1 cellular context compared by ENCODE assay signal in the genomic region with DNA sequence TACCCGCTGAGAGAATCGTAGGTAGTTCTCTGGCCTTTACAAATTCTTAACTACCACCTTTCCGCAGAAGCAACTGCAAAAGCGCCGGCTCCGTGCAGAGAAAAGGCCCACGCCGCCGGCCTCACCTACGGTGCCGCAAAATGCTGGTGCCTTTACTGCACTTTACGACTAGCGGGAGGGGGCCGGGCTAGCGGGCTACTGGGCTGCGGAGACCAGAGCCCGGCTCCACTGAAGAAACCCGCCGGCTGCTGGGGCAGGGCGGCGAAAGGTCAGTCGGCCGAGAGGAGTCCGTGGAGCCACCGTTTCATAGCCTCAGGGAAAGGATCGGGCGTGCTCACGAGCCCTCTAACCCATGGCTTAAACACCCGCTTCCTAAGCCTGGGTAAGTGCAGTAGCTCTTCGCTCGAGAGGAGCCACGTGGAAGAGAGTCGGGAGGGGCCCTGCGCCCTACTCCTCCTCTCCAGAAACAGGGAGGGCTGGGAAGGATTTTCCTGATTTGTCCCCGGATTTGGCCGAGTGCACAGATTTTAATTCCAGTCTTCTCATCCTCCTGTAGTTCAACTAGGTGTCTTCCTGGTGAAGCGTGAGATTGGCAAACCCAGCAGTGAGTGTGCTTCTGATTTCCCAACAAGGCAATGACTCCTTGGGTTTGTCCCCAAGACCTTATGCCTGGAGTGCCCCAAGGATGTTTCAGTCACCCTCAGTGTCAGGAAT.
A peak's percentile ranks its signal among the peaks of the same experiment; 100 is the strongest.
TF ChIP-seq lines count a peak whose summit lies in the region.

A gene with protein sequence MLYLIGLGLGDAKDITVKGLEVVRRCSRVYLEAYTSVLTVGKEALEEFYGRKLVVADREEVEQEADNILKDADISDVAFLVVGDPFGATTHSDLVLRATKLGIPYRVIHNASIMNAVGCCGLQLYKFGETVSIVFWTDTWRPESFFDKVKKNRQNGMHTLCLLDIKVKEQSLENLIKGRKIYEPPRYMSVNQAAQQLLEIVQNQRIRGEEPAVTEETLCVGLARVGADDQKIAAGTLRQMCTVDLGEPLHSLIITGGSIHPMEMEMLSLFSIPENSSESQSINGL (minus strand): TSS at position 105 of the 714 bp plus-strand sequence. CDS start 341 bp downstream, outside the sequence.

TF ChIP-seq in HepG2, 621 proteins besides CTCF, POLR2A, EP300 and RAD21 (continued from another document and continues in another):
- TF ChIP-seq, protein P1, sequence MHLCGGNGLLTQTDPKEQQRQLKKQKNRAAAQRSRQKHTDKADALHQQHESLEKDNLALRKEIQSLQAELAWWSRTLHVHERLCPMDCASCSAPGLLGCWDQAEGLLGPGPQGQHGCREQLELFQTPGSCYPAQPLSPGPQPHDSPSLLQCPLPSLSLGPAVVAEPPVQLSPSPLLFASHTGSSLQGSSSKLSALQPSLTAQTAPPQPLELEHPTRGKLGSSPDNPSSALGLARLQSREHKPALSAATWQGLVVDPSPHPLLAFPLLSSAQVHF (CRISPR knock-in tag; IDR thresholded peaks at IDR 0.05): no peak
- TF ChIP-seq SETDB1 (CRISPR knock-in tag; IDR thresholded peaks at IDR 0.05; ENCODE audit: borderline replicate concordance) (no peak), SRSF1 (optimal IDR thresholded peaks at IDR 0.05; ENCODE audit: low read depth, low read length) (peak; percentile 64), KLF9 (CRISPR knock-in tag; IDR thresholded peaks at IDR 0.05; ENCODE audit: low read depth) (no peak), IRF2 (CRISPR knock-in tag; IDR thresholded peaks at IDR 0.05) (peak; percentile 84), NFIC (IDR thresholded peaks at IDR 0.05; ENCODE audit: low read length) (0 out of 2 replicates have a peak, but pooled peaks have one; percentile 24), CHCHD3 (CRISPR knock-in tag; IDR thresholded peaks at IDR 0.05) (no peak), SIX1 (CRISPR knock-in tag; IDR thresholded peaks at IDR 0.05; ENCODE audit: borderline replicate concordance) (no peak), ZNF207 (IDR thresholded peaks at IDR 0.05; ENCODE audit: borderline replicate concordance) (no peak), SAFB2 (CRISPR knock-in tag; IDR thresholded peaks at IDR 0.05; ENCODE audit: borderline replicate concordance, low read depth) (no peak), ONECUT2 (CRISPR knock-in tag; IDR thresholded peaks at IDR 0.05) (peak; percentile 21; the same call in 1 of the 2 replicates), MXI1 (IDR thresholded peaks at IDR 0.05; ENCODE audit: borderline replicate concordance, low read depth, low read length) (peak; percentile 80; the same call in 1 of the 3 replicates), ZFY (CRISPR knock-in tag; IDR thresholded peaks at IDR 0.05) (peak; percentile 98), HHEX (CRISPR knock-in tag; IDR thresholded peaks at IDR 0.05) (no peak), PHB2 (IDR thresholded peaks at IDR 0.05; ENCODE audit: partially characterized antibody) (no peak), FOXA3 (CRISPR knock-in tag; IDR thresholded peaks at IDR 0.05) (peak; percentile 25), ZNF614 (CRISPR knock-in tag; IDR thresholded peaks at IDR 0.05; ENCODE audit: borderline replicate concordance) (0 out of 2 replicates have a peak, but pooled peaks have one; percentile 17), ZNF138 (CRISPR knock-in tag; IDR thresholded peaks at IDR 0.05; ENCODE audit: low read depth) (no peak), ZNF777 (CRISPR knock-in tag; IDR thresholded peaks at IDR 0.05) (peak; percentile 51; the same call in 1 of the 2 replicates), ZNF382 (CRISPR knock-in tag; IDR thresholded peaks at IDR 0.05; ENCODE audit: borderline replicate concordance) (no peak), NCOR1 (IDR thresholded peaks at IDR 0.05; ENCODE audit: borderline replicate concordance, low read length) (no peak), ZNF788 (CRISPR knock-in tag; IDR thresholded peaks at IDR 0.05; ENCODE audit: borderline replicate concordance) (peak; percentile 68; the same call in 1 of the 2 replicates), PRMT3 (CRISPR knock-in tag; IDR thresholded peaks at IDR 0.05; ENCODE audit: borderline replicate concordance, low read depth) (0 out of 2 replicates have a peak, but pooled peaks have one; percentile 45), ZNF773 (CRISPR knock-in tag; IDR thresholded peaks at IDR 0.05; ENCODE audit: borderline replicate concordance) (no peak), ZSCAN31 (CRISPR knock-in tag; IDR thresholded peaks at IDR 0.05; ENCODE audit: low read depth) (peak; percentile 84), RFX5 (IDR thresholded peaks at IDR 0.05; ENCODE audit: low read depth, low read length) (no peak), MTA1 (CRISPR knock-in tag; IDR thresholded peaks at IDR 0.05; ENCODE audit: borderline replicate concordance) (peak; percentile 61; the same call in 1 of the 2 replicates)
- TF ChIP-seq, protein P2, sequence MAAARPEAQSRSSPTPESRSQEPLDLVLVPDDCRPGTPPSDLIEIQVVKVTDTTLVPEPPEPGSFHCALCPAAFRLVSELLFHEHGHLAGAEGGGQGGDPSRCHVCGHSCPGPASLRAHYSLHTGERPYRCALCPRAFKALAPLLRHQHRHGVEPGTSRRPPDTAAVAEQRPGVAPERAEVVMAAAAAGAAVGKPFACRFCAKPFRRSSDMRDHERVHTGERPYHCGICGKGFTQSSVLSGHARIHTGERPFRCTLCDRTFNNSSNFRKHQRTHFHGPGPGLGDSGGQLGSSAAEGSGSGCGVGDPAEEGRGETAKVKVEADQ (CRISPR knock-in tag; IDR thresholded peaks at IDR 0.05; ENCODE audit: borderline replicate concordance): no peak; the same call in 1 of the 2 replicates
- TF ChIP-seq, protein P3, sequence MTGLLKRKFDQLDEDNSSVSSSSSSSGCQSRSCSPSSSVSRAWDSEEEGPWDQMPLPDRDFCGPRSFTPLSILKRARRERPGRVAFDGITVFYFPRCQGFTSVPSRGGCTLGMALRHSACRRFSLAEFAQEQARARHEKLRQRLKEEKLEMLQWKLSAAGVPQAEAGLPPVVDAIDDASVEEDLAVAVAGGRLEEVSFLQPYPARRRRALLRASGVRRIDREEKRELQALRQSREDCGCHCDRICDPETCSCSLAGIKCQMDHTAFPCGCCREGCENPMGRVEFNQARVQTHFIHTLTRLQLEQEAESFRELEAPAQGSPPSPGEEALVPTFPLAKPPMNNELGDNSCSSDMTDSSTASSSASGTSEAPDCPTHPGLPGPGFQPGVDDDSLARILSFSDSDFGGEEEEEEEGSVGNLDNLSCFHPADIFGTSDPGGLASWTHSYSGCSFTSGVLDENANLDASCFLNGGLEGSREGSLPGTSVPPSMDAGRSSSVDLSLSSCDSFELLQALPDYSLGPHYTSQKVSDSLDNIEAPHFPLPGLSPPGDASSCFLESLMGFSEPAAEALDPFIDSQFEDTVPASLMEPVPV (CRISPR knock-in tag; IDR thresholded peaks at IDR 0.05): peak; percentile 79; the same call in 1 of the 2 replicates
- TF ChIP-seq, protein P4, sequence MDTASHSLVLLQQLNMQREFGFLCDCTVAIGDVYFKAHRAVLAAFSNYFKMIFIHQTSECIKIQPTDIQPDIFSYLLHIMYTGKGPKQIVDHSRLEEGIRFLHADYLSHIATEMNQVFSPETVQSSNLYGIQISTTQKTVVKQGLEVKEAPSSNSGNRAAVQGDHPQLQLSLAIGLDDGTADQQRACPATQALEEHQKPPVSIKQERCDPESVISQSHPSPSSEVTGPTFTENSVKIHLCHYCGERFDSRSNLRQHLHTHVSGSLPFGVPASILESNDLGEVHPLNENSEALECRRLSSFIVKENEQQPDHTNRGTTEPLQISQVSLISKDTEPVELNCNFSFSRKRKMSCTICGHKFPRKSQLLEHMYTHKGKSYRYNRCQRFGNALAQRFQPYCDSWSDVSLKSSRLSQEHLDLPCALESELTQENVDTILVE (CRISPR knock-in tag; IDR thresholded peaks at IDR 0.05): no peak; the same call in 1 of the 2 replicates
- TF ChIP-seq, protein P5, sequence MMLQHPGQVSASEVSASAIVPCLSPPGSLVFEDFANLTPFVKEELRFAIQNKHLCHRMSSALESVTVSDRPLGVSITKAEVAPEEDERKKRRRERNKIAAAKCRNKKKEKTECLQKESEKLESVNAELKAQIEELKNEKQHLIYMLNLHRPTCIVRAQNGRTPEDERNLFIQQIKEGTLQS (CRISPR knock-in tag; IDR thresholded peaks at IDR 0.05): peak; percentile 32; the same call in 1 of the 2 replicates
- TF ChIP-seq, protein P6, sequence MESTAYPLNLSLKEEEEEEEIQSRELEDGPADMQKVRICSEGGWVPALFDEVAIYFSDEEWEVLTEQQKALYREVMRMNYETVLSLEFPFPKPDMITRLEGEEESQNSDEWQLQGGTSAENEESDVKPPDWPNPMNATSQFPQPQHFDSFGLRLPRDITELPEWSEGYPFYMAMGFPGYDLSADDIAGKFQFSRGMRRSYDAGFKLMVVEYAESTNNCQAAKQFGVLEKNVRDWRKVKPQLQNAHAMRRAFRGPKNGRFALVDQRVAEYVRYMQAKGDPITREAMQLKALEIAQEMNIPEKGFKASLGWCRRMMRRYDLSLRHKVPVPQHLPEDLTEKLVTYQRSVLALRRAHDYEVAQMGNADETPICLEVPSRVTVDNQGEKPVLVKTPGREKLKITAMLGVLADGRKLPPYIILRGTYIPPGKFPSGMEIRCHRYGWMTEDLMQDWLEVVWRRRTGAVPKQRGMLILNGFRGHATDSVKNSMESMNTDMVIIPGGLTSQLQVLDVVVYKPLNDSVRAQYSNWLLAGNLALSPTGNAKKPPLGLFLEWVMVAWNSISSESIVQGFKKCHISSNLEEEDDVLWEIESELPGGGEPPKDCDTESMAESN (CRISPR knock-in tag; conservative IDR thresholded peaks at IDR 0.05): no peak
- TF ChIP-seq, protein P7, sequence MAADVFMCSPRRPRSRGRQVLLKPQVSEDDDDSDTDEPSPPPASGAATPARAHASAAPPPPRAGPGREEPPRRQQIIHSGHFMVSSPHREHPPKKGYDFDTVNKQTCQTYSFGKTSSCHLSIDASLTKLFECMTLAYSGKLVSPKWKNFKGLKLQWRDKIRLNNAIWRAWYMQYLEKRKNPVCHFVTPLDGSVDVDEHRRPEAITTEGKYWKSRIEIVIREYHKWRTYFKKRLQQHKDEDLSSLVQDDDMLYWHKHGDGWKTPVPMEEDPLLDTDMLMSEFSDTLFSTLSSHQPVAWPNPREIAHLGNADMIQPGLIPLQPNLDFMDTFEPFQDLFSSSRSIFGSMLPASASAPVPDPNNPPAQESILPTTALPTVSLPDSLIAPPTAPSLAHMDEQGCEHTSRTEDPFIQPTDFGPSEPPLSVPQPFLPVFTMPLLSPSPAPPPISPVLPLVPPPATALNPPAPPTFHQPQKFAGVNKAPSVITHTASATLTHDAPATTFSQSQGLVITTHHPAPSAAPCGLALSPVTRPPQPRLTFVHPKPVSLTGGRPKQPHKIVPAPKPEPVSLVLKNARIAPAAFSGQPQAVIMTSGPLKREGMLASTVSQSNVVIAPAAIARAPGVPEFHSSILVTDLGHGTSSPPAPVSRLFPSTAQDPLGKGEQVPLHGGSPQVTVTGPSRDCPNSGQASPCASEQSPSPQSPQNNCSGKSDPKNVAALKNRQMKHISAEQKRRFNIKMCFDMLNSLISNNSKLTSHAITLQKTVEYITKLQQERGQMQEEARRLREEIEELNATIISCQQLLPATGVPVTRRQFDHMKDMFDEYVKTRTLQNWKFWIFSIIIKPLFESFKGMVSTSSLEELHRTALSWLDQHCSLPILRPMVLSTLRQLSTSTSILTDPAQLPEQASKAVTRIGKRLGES (CRISPR knock-in tag; IDR thresholded peaks at IDR 0.05; ENCODE audit: borderline replicate concordance): no peak
- TF ChIP-seq, protein P8, sequence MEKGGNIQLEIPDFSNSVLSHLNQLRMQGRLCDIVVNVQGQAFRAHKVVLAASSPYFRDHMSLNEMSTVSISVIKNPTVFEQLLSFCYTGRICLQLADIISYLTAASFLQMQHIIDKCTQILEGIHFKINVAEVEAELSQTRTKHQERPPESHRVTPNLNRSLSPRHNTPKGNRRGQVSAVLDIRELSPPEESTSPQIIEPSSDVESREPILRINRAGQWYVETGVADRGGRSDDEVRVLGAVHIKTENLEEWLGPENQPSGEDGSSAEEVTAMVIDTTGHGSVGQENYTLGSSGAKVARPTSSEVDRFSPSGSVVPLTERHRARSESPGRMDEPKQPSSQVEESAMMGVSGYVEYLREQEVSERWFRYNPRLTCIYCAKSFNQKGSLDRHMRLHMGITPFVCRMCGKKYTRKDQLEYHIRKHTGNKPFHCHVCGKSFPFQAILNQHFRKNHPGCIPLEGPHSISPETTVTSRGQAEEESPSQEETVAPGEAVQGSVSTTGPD (CRISPR knock-in tag; IDR thresholded peaks at IDR 0.05): no peak; the same call in 1 of the 2 replicates
- TF ChIP-seq, protein P9, sequence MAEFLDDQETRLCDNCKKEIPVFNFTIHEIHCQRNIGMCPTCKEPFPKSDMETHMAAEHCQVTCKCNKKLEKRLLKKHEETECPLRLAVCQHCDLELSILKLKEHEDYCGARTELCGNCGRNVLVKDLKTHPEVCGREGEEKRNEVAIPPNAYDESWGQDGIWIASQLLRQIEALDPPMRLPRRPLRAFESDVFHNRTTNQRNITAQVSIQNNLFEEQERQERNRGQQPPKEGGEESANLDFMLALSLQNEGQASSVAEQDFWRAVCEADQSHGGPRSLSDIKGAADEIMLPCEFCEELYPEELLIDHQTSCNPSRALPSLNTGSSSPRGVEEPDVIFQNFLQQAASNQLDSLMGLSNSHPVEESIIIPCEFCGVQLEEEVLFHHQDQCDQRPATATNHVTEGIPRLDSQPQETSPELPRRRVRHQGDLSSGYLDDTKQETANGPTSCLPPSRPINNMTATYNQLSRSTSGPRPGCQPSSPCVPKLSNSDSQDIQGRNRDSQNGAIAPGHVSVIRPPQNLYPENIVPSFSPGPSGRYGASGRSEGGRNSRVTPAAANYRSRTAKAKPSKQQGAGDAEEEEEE (CRISPR knock-in tag; IDR thresholded peaks at IDR 0.05; ENCODE audit: borderline replicate concordance): no peak
- TF ChIP-seq, protein P10, sequence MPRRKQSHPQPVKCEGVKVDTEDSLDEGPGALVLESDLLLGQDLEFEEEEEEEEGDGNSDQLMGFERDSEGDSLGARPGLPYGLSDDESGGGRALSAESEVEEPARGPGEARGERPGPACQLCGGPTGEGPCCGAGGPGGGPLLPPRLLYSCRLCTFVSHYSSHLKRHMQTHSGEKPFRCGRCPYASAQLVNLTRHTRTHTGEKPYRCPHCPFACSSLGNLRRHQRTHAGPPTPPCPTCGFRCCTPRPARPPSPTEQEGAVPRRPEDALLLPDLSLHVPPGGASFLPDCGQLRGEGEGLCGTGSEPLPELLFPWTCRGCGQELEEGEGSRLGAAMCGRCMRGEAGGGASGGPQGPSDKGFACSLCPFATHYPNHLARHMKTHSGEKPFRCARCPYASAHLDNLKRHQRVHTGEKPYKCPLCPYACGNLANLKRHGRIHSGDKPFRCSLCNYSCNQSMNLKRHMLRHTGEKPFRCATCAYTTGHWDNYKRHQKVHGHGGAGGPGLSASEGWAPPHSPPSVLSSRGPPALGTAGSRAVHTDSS (CRISPR knock-in tag; conservative IDR thresholded peaks at IDR 0.05): no peak
